ENCODE assay signal across 8 cellular contexts in genomic region chr3:45688882-45689786, GRCh38. TPM values are rescaled to one million over a fixed set of nuclear protein-coding genes. Genes with fewer than 3 reads are reported as not detected.
A peak's percentile ranks its signal among the peaks of the same experiment; 100 is the strongest.
DNase-seq lines count a peak whose midpoint lies in the region; ATAC-seq, FAIRE-seq and TF ChIP-seq lines count a peak whose summit lies in the region.

Gene SACM1L (plus strand): TSS chr3:45689396. CDS start chr3:45689466, 70 bp downstream.

- peak within 1 kb of the TSS; percentile 65 for H3K4me3 ChIP-seq in astrocyte of the cerebellum (ENCODE audit: low read depth, low read length)
- peak within 1 kb of the TSS; percentile 80 for H3K4me3 ChIP-seq in rectal smooth muscle tissue (ENCODE audit: low read length)
- peak within 1 kb of the TSS; percentile 87 to 93 for H3K4me3 ChIP-seq in aorta (ENCODE audit: low read length in 2 of 2)

- H3K36me3 ChIP-seq in rectal smooth muscle tissue (ENCODE audit: control insufficient read depth, insufficient read depth, low read length) (peaks cover 4% of the 10 kb centered on the region), aorta (ENCODE audit: control insufficient read depth in 1 of 2, insufficient read depth in 2 of 2, low read length in 1 of 2) (peaks cover 0 to 2% of the 10 kb centered on the region in 2 donors)

- peak; percentile 99 for FAIRE-seq in GM18507 (lab: Jason Lieb, UNC)

- DNase-seq in GM18507 (ENCODE audit: extremely low spot score, insufficient read length, low read depth) = peak; percentile 76
- DNase-seq in NCI-H2029 treated with DMSO at 0.1 percent for 48 hours (lab: John Stamatoyannopoulos, UW) = peak; percentile 97
- DNase-seq in T-helper 9 cell = peak; percentile 91
- peak; percentile 96 for DNase-seq in astrocyte of the cerebellum (ENCODE audit: low read depth)
- peak; percentile 88 for DNase-seq in hepatic stellate cell (ENCODE audit: low spot score)
- peak; percentile 99 for DNase-seq in aorta

- in situ Hi-C loops in astrocyte of the cerebellum (cut with HindIII; ENCODE audit: low sequenced_read_pairs) = no loop called here

- peaks cover 10% of the 10 kb centered on the region for H3K4me1 ChIP-seq in rectal smooth muscle tissue (ENCODE audit: control insufficient read depth, insufficient read depth, low read length)
- peaks cover 0 to 4% of the 10 kb centered on the region in 2 donors for H3K4me1 ChIP-seq in aorta (ENCODE audit: control insufficient read depth in 1 of 2, insufficient read depth in 2 of 2, low read length in 2 of 2)

- H3K9me3 ChIP-seq in aorta (ENCODE audit: control insufficient read depth, low read length) = no peaks in the 10 kb centered on the region

- WGBS in aorta, 2 donors = 0 to 1% methylated on average over 78 to 81 of the region's 81 CpGs

- ATAC-seq in HG02981 (IDR thresholded peaks at IDR 0.05; ENCODE audit: unreplicated experiment) (peak; percentile 83), aorta (ENCODE audit: low FRiP score) (peak; percentile 98)

- TF ChIP-seq CTCF in astrocyte of the cerebellum (IDR thresholded peaks at IDR 0.05; ENCODE audit: low read depth, low read length, missing control alignments) = no peak

- peak within 1 kb of the TSS; percentile 88 for H3K27ac ChIP-seq in rectal smooth muscle tissue (ENCODE audit: low read depth, low read length)
- peak within 1 kb of the TSS; percentile 31 to 73 for H3K27ac ChIP-seq in aorta (ENCODE audit: low read depth in 1 of 2, low read length in 2 of 2)

- peak within 1 kb of the TSS; percentile 91 for H3K9ac ChIP-seq in rectal smooth muscle tissue (ENCODE audit: low read length)

- intact Hi-C loops in aorta (cut with DNase I) = no loop called here

- H3K27me3 ChIP-seq in rectal smooth muscle tissue (ENCODE audit: control insufficient read depth, insufficient read depth, low read length) (no peaks in the 10 kb centered on the region), aorta (ENCODE audit: control insufficient read depth in 1 of 2, insufficient read depth in 2 of 2, low read length in 1 of 2) (no peaks in the 10 kb centered on the region)

RNA-seq across cellular contexts. Expression of gene SACM1L, which starts in this region (rescaled TPM):
- total RNA-seq in aorta = 10 to 100 TPM; 44.5 to 52.3 TPM
- 10 to 100 TPM; 16.4 to 25.9 TPM for polyA plus RNA-seq in aorta

Comparison
In these comparisons a context has a peak if more than half of its experiments do, and no peak if none do; other contexts are left out.
1. Peak in every context shown above with its lines: DNase-seq, ATAC-seq, H3K4me3 ChIP-seq and H3K27ac ChIP-seq.